ENCODE assay signal across 8 cellular contexts in the genomic region with DNA sequence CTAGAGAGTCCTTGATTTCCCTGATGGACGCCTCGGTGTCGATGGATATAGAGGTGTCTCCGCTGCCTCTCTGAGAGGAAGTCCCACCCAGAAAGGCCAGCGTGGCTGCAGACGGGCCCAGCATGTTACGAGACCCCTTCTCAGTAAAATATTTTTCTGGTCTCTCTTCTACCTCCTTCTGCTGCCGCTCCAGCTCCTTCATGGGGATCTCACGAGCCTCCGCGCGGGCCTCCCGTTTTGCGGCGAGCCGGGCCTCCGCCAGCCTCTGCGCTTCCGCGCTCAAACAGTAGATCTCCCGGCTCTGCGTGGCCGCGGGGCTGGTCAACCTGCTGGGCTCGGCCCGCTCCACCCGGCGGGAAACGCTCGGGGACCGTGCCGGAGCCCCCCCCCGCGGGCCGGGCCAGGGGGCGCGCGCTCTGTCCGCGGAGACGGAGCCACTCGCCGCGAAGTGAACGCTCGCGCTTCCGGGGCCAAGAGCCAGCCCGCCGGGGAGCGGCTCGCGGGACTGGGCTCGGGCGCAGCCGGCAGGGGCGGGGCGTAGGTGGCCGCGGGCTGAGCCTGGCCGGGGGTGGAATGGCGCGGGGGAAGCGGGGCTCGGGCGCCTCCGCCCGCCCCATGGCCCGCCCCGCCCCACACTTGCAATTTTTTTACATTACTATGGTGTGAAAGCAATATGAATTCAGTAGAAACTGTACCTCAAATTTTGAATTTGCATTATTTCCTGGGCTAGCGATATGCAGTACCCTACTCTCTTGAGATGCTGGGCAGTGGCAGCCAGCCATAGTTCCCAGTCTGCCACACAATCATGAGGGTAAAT. TPM values are rescaled to one million over a fixed set of nuclear protein-coding genes. Genes with fewer than 3 reads are reported as not detected.
DNase-seq lines count a peak whose midpoint lies in the region; ATAC-seq lines count a peak whose summit lies in the region.

No MANE protein-coding gene starts in this region.

- H3K36me3 ChIP-seq in muscle layer of duodenum (ENCODE audit: control insufficient read depth in 1 of 2, insufficient read depth in 2 of 2, low read length in 2 of 2): no peaks in the 10 kb centered on the region

- ATAC-seq in GM18907 (IDR thresholded peaks at IDR 0.05; ENCODE audit: unreplicated experiment): peak; percentile 88
- ATAC-seq in HG03135 (IDR thresholded peaks at IDR 0.05; ENCODE audit: unreplicated experiment): peak; percentile 92
- peak; percentile 96 for ATAC-seq in esophagus mucosa

- no peaks in the 10 kb centered on the region for H3K4me1 ChIP-seq in muscle layer of duodenum (ENCODE audit: control insufficient read depth in 1 of 2, insufficient read depth in 2 of 2, low read length in 2 of 2)

- H3K9me3 ChIP-seq in muscle layer of duodenum (ENCODE audit: control insufficient read depth in 1 of 2, low read length in 2 of 2): peaks cover 0 to 10% of the 10 kb centered on the region in 2 donors

- H3K27me3 ChIP-seq in muscle layer of duodenum (ENCODE audit: low read depth, low read length): no peaks in the 10 kb centered on the region

- DNase-seq in AML-193 (lab: John Stamatoyannopoulos, UW) (peak; percentile 81 to 83), NCI-H69 (lab: John Stamatoyannopoulos, UW) (peak; percentile 91), activated T-cell treated with anti-CD3 and anti-CD28 coated beads for 48 hours (ENCODE audit: low read depth) (peak; percentile 65)
- peak; percentile 35 for DNase-seq in stimulated activated CD8-positive, alpha-beta memory T cell treated with anti-CD3 and anti-CD28 coated beads, Interleukin-7, amount 100 ng/mL, for 24 hours (ENCODE audit: low read depth)

- H3K27ac ChIP-seq in muscle layer of duodenum (ENCODE audit: low read length): no peak overlapping the region

- H3K4me3 ChIP-seq in muscle layer of duodenum (ENCODE audit: low read depth in 1 of 2, low read length in 2 of 2): peak overlapping the region; percentile 62 to 69

RNA-seq across cellular contexts. Expression of a gene that starts 10.2 kb away (rescaled TPM):
- 0.68 TPM for total RNA-seq in esophagus mucosa

Comparison
In these comparisons a context has a peak if more than half of its experiments do, and no peak if none do; other contexts are left out.
1. DNase-seq: peak in every context shown above with its lines; median percentile 91 in NCI-H69; 82 in AML-193; 65 in activated T-cell treated with anti-CD3 and anti-CD28 coated beads for 48 hours; 35 in stimulated activated CD8-positive, alpha-beta memory T cell treated with anti-CD3 and anti-CD28 coated beads, Interleukin-7, amount 100 ng/mL, for 24 hours.